Comparison of ENCODE assay signal across 30 cellular contexts in genomic region chr14:48726080-48726642, GRCh38.
A peak's percentile ranks its signal among the peaks of the same experiment; 100 is the strongest.
DNase-seq lines count a peak whose midpoint lies in the region; FAIRE-seq and TF ChIP-seq lines count a peak whose summit lies in the region.
"Had no signal": no experiment of that assay in that cellular context is flagged by ENCODE, and none has a peak within 500 bp of the region (broad histone marks: within the 10 kb centered on the region; RNA-seq: fewer than 3 reads in every experiment).

No MANE protein-coding gene starts in this region.

- in situ Hi-C loops in astrocyte of the cerebellum (cut with HindIII; ENCODE audit: low sequenced_read_pairs), result no loop called here

- no peaks in the 10 kb centered on the region for H3K36me3 ChIP-seq in tibial artery
- H3K36me3 ChIP-seq: spleen had no signal

- no peak for FAIRE-seq in GM12892 (lab: Jason Lieb, UNC)
- FAIRE-seq: GM18507 had no signal

- TF ChIP-seq POLR2A in GM12892 (IDR thresholded peaks at IDR 0.05; ENCODE audit: low read depth, low read length), result no peak

- H3K4me1 ChIP-seq in tibial artery, result peaks cover 0 to 53% (median 13%) of the 10 kb centered on the region in 4 donors
- H3K4me1 ChIP-seq: parathyroid adenoma, spleen had no signal

- no peaks in the 10 kb centered on the region for H3K27me3 ChIP-seq in tibial artery
- H3K27me3 ChIP-seq: dorsolateral prefrontal cortex, spleen had no signal

- no peaks in the 10 kb centered on the region for H3K9me3 ChIP-seq in tibial artery
- H3K9me3 ChIP-seq: spleen had no signal

- peak overlapping the region; percentile 52 to 67 for H3K27ac ChIP-seq in tibial artery
- H3K27ac ChIP-seq: HL-60, parathyroid adenoma, spleen had no signal

- intact Hi-C loops in tibial artery (cut with DNase I; ENCODE audit: low total_unique reads), result no loop called here

- H3K4me3 ChIP-seq in astrocyte of the cerebellum (ENCODE audit: low read depth, low read length) (no peak overlapping the region), tibial artery (no peak overlapping the region)
- H3K4me3 ChIP-seq: dorsolateral prefrontal cortex, mucosa of descending colon, spleen had no signal

- DNase-seq in M059J (ENCODE audit: low read depth) (peak; percentile 24), astrocyte of the cerebellum (ENCODE audit: low read depth) (peak; percentile 59), kidney tubule cell (ENCODE audit: low spot score) (peak; percentile 3), tibial artery (no peak), foreskin melanocyte (no peak), GM12892 (ENCODE audit: insufficient read length) (no peak)
- no peak for DNase-seq in activated effector memory CD4-positive, alpha-beta T cell treated with Interleukin-2 at 50 U/mL for 16 hours
- DNase-seq: activated CD4-positive, alpha-beta T cell treated with anti-CD3 and anti-CD28 coated beads, Interleukin-2, amount 50 U/mL, for 4 hours; activated CD4-positive, CD25-positive, alpha-beta regulatory T cell; activated naive CD4-positive, alpha-beta T cell treated with Interleukin-2 at 50 U/mL for 16 hours; activated T-cell treated with anti-CD3 and anti-CD28 coated beads, Interleukin-2, amount 50 U/mL, for 72 hours; amniotic stem cell; C1 segment of cervical spinal cord; Calu3; central memory CD4-positive, alpha-beta T cell; DND-41; dorsolateral prefrontal cortex; islet precursor cell; Karpas-422; mucosa of descending colon; NCI-H1694 treated with DMSO at 0.1 percent for 48 hours; NCI-H2171; NCI-H524; SHP77 treated with DMSO at 0.1 percent for 48 hours; spleen; SW 1271; T-helper 9 cell had no signal

- no peak for TF ChIP-seq CTCF in astrocyte of the cerebellum (IDR thresholded peaks at IDR 0.05; ENCODE audit: low read depth, low read length, missing control alignments)
- no peak for TF ChIP-seq CTCF in tibial artery (IDR thresholded peaks at IDR 0.05)

Comparison
In these comparisons a context has a peak if more than half of its experiments do, and no peak if none do; other contexts are left out.
1. DNase-seq: peak in M059J (single experiment), astrocyte of the cerebellum (single experiment) and kidney tubule cell (single experiment); none in tibial artery (0 of 2), foreskin melanocyte (single experiment), activated effector memory CD4-positive, alpha-beta T cell treated with Interleukin-2 at 50 U/mL for 16 hours (single experiment) and GM12892 (single experiment).